11 cellular contexts compared by ENCODE assay signal in genomic region chr6:137102851-137103492, GRCh38. TPM values are rescaled to one million over a fixed set of nuclear protein-coding genes. Genes with fewer than 3 reads are reported as not detected.
DNase-seq lines count a peak whose midpoint lies in the region; ATAC-seq and TF ChIP-seq lines count a peak whose summit lies in the region.
"Had no signal": no experiment of that assay in that cellular context is flagged by ENCODE, and none has a peak within 500 bp of the region (broad histone marks: within the 10 kb centered on the region; RNA-seq: fewer than 3 reads in every experiment).

No MANE protein-coding gene starts in this region.

- no peaks in the 10 kb centered on the region for H3K9me3 ChIP-seq in CD8-positive, alpha-beta memory T cell (ENCODE audit: low read length)
- no peaks in the 10 kb centered on the region for H3K9me3 ChIP-seq in tibial artery
- H3K9me3 ChIP-seq: MG63 had no signal

- no peak for TF ChIP-seq CTCF in tibial artery (IDR thresholded peaks at IDR 0.05)

- peaks cover 5% of the 10 kb centered on the region for H3K4me1 ChIP-seq in CD8-positive, alpha-beta memory T cell (ENCODE audit: insufficient read depth, low read length)
- no peaks in the 10 kb centered on the region for H3K4me1 ChIP-seq in tibial artery

- H3K36me3 Mint-ChIP-seq in CD8-positive, alpha-beta memory T cell: peaks cover 0 to 11% (median 0%) of the 10 kb centered on the region in 3 donors
- H3K36me3 Mint-ChIP-seq in activated CD4-positive, alpha-beta memory T cell treated with anti-CD3 and anti-CD28 coated beads for 36 hours: no peaks in the 10 kb centered on the region

- no peaks in the 10 kb centered on the region for H3K27me3 Mint-ChIP-seq in CD8-positive, alpha-beta memory T cell
- no peaks in the 10 kb centered on the region for H3K27me3 Mint-ChIP-seq in activated CD4-positive, alpha-beta memory T cell treated with anti-CD3 and anti-CD28 coated beads for 36 hours

- peak overlapping the region in 2 of 7 donors; percentile 17 to 35 for H3K4me3 Mint-ChIP-seq in CD8-positive, alpha-beta memory T cell
- no peak overlapping the region for H3K4me3 Mint-ChIP-seq in activated CD4-positive, alpha-beta memory T cell treated with anti-CD3 and anti-CD28 coated beads for 36 hours

- POLR2A ChIA-PET in CD8-positive, alpha-beta memory T cell (lab: Charles Lee): no interaction called here
- POLR2A ChIA-PET in activated CD4-positive, alpha-beta memory T cell treated with anti-CD3 and anti-CD28 coated beads for 36 hours (lab: Charles Lee): interaction anchor here (0.5 to 1.0 kb wide), 4 partner anchors 9 to 115 kb away, joined by 3 to 4 read pairs (median 4); no protein-coding TSS in a partner anchor

- H3K36me3 ChIP-seq in CD8-positive, alpha-beta memory T cell (ENCODE audit: insufficient read depth, low read length): no peaks in the 10 kb centered on the region
- H3K36me3 ChIP-seq in tibial artery: no peaks in the 10 kb centered on the region
- H3K36me3 ChIP-seq: MG63 had no signal

- peak overlapping the region in 7 of 8 donors; percentile 14 to 91 (median 32) for H3K27ac Mint-ChIP-seq in CD8-positive, alpha-beta memory T cell
- H3K27ac Mint-ChIP-seq in activated CD4-positive, alpha-beta memory T cell treated with anti-CD3 and anti-CD28 coated beads for 36 hours: peak overlapping the region; percentile 67

- H3K9me3 Mint-ChIP-seq in CD8-positive, alpha-beta memory T cell: peaks cover 0 to 4% (median 0%) of the 10 kb centered on the region in 5 donors
- no peaks in the 10 kb centered on the region for H3K9me3 Mint-ChIP-seq in activated CD4-positive, alpha-beta memory T cell treated with anti-CD3 and anti-CD28 coated beads for 36 hours

- intact Hi-C loops in activated CD4-positive, alpha-beta memory T cell treated with anti-CD3 and anti-CD28 coated beads for 36 hours (cut with micrococcal nuclease): loop anchor here (1.0 to 5.0 kb wide), 4 partner anchors 9 to 114 kb away; partner anchors contain the start of gene IFNGR1
- intact Hi-C loops in sciatic nerve (cut with DNase I) (no loop called here), tibial artery (cut with DNase I; ENCODE audit: low total_unique reads) (no loop called here)

- ATAC-seq in HG02981 (IDR thresholded peaks at IDR 0.05; ENCODE audit: unreplicated experiment) (peak; percentile 80), sciatic nerve (no peak)

- DNase-seq in CD8-positive, alpha-beta memory T cell: peak in 1 of 5 donors; percentile 18
- DNase-seq in GM19238 (ENCODE audit: insufficient read length, low spot score) (peak; percentile 48), cortex of kidney (lab: John Stamatoyannopoulos, UW) (no peak), sciatic nerve (ENCODE audit: low spot score) (no peak), tibial artery (no peak)
- DNase-seq in activated CD4-positive, alpha-beta memory T cell treated with anti-CD3 and anti-CD28 coated beads for 36 hours: peak; percentile 42
- DNase-seq in effector CD8-positive, alpha-beta T cell (lab: John Stamatoyannopoulos, UW): no peak
- DNase-seq: dermis blood vessel endothelial cell, MG63 had no signal

- H3K4me3 ChIP-seq in CD8-positive, alpha-beta memory T cell (ENCODE audit: low read length): no peak overlapping the region
- no peak overlapping the region for H3K4me3 ChIP-seq in tibial artery
- H3K4me3 ChIP-seq: MG63 had no signal

- CTCF ChIA-PET in CD8-positive, alpha-beta memory T cell (lab: Charles Lee): interaction anchor here (0.9 kb wide), 1 partner anchor 176 kb away, joined by 3 read pairs; no protein-coding TSS in a partner anchor
- CTCF ChIA-PET in activated CD4-positive, alpha-beta memory T cell treated with anti-CD3 and anti-CD28 coated beads for 36 hours (lab: Charles Lee): interaction anchor here (0.9 to 2.8 kb wide), 5 partner anchors 9 to 554 kb away, joined by 3 to 14 read pairs (median 10); no protein-coding TSS in a partner anchor

- peaks cover 34 to 50% (median 35%) of the 10 kb centered on the region in 3 donors for H3K4me1 Mint-ChIP-seq in CD8-positive, alpha-beta memory T cell
- peaks cover 31% of the 10 kb centered on the region for H3K4me1 Mint-ChIP-seq in activated CD4-positive, alpha-beta memory T cell treated with anti-CD3 and anti-CD28 coated beads for 36 hours (ENCODE audit: low read depth)

- no peak overlapping the region for H3K27ac ChIP-seq in CD8-positive, alpha-beta memory T cell (ENCODE audit: low read depth, low read length)
- no peak overlapping the region for H3K27ac ChIP-seq in tibial artery

- H3K27me3 ChIP-seq in CD8-positive, alpha-beta memory T cell (ENCODE audit: insufficient read depth, low read length, poor library complexity, severe bottlenecking): no peaks in the 10 kb centered on the region
- no peaks in the 10 kb centered on the region for H3K27me3 ChIP-seq in tibial artery
- H3K27me3 ChIP-seq: MG63 had no signal

RNA-seq across cellular contexts. Expression of gene IL20RA, which starts 58.2 kb away (rescaled TPM):
- not detected for total RNA-seq in CD8-positive, alpha-beta memory T cell
- not detected for polyA plus RNA-seq in CD8-positive, alpha-beta memory T cell
- not detected for total RNA-seq in activated CD4-positive, alpha-beta memory T cell treated with anti-CD3 and anti-CD28 coated beads for 36 hours
- 3.3 TPM for total RNA-seq in sciatic nerve
- total RNA-seq: T-helper 2 cell treated with Interferon-gamma antibody and Interleukin-4, amounts not matched to agents 100 ng/mL and 5 ng/mL, for 36 hours had no signal

Comparison
In these comparisons a context has a peak if more than half of its experiments do, and no peak if none do; other contexts are left out.
1. DNase-seq: peak in GM19238 (single experiment) and activated CD4-positive, alpha-beta memory T cell treated with anti-CD3 and anti-CD28 coated beads for 36 hours (single experiment); none in cortex of kidney (single experiment), effector CD8-positive, alpha-beta T cell (single experiment), sciatic nerve (single experiment) and tibial artery (0 of 2).